In the genomic region with DNA sequence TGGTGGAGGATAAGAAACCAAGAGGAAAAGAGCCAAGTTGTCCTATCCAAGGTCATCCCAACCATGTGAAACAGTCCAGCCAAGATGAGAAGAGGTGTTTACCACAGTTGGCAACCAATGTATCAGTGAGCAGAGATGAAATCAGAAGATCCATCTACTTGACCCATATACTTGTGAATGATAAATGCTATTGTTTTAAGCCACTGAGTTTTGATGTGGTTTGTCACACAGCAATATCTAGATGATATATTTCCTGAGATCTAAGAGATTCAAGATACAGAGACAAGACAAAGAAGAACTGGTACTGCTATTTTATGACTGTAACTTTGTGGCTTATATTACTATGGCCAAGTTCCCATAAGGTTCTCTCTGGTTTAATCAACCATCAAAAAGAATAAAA, we compare ENCODE assay signal across 32 cellular contexts.
"Had no signal": no experiment of that assay in that cellular context is flagged by ENCODE, and none has a peak within 500 bp of the region (broad histone marks: within the 10 kb centered on the region; RNA-seq: fewer than 3 reads in every experiment).

No MANE protein-coding gene starts in this region.

- H3K4me3 Mint-ChIP-seq: activated CD4-positive, alpha-beta memory T cell treated with anti-CD3 and anti-CD28 coated beads for 36 hours; activated CD4-positive, alpha-beta T cell treated with anti-CD3 and anti-CD28 coated beads for 36 hours; activated CD4-positive, alpha-beta T cell treated with anti-CD3 and anti-CD28 coated beads, Interleukin-2, amount 10 ng/mL, durations not matched to agents 24 days and 14 days; activated CD8-positive, alpha-beta memory T cell treated with anti-CD3 and anti-CD28 coated beads, Interleukin-2, amount 10 ng/mL, durations not matched to agents 7 days and 5 days; activated CD8-positive, alpha-beta T cell treated with anti-CD3 and anti-CD28 coated beads, Interleukin-2, amount 10 ng/mL, durations not matched to agents 7 days and 5 days; activated naive CD4-positive, alpha-beta T cell treated with anti-CD3 and anti-CD28 coated beads, Interleukin-2, amount 10 ng/mL, durations not matched to agents 7 days and 5 days; activated naive CD8-positive, alpha-beta T cell treated with anti-CD3 and anti-CD28 coated beads, Interleukin-2, amount 10 ng/mL, durations not matched to agents 7 days and 5 days; activated T-helper 1 cell treated with anti-CD3 and anti-CD28 coated beads, Interleukin-12 subunit alpha, Interleukin-12 subunit beta, Interleukin-2, Interleukin-4 antibody, amounts not matched to agents 30 ng/mL and 10 ng/mL and 1 ng/mL, durations not matched to agents 14 hours and 24 hours and 36 hours; brain; dendritic cell treated with granulocyte-macrophage colony-stimulating factor and Interleukin-4, amounts not matched to agents 40 ng/mL and 50 ng/mL, for 4 days; endodermal cell; T-cell; T-helper 1 cell treated with Interleukin-12 subunit alpha and Interleukin-12 subunit beta and Interleukin-4 antibody, amounts not matched to agents 30 μg/mL and 1 μg/mL, for 36 hours; T-helper 2 cell treated with Interferon-gamma antibody and Interleukin-4, amounts not matched to agents 5 μg/mL and 100 μg/mL, for 36 hours had no signal

- H3K9me3 ChIP-seq: breast epithelium had no signal

- H3K9me3 Mint-ChIP-seq: activated naive CD8-positive, alpha-beta T cell treated with anti-CD3 and anti-CD28 coated beads, Interleukin-2, amount 10 ng/mL, durations not matched to agents 7 days and 5 days had no signal

- ATAC-seq: activated CD4-positive, alpha-beta T cell treated with anti-CD3 and anti-CD28 coated beads for 36 hours; activated CD8-positive, alpha-beta memory T cell treated with anti-CD3 and anti-CD28 coated beads, Interleukin-2, amount 10 ng/mL, durations not matched to agents 7 days and 5 days; activated CD8-positive, alpha-beta T cell treated with anti-CD3 and anti-CD28 coated beads, Interleukin-2, amount 10 ng/mL, durations not matched to agents 7 days and 5 days; esophagus mucosa; T-cell had no signal

- H3K4me3 ChIP-seq: ascending aorta, breast epithelium, cardiac muscle cell, coronary artery, dorsolateral prefrontal cortex had no signal

- H3K27me3 Mint-ChIP-seq: activated CD4-positive, alpha-beta memory T cell treated with anti-CD3 and anti-CD28 coated beads for 36 hours; activated CD4-positive, alpha-beta T cell treated with anti-CD3 and anti-CD28 coated beads for 36 hours; activated CD4-positive, alpha-beta T cell treated with anti-CD3 and anti-CD28 coated beads, Interleukin-2, amount 10 ng/mL, durations not matched to agents 24 days and 14 days; activated CD8-positive, alpha-beta memory T cell treated with anti-CD3 and anti-CD28 coated beads, Interleukin-2, amount 10 ng/mL, durations not matched to agents 7 days and 5 days; activated naive CD4-positive, alpha-beta T cell treated with anti-CD3 and anti-CD28 coated beads, Interleukin-2, amount 10 ng/mL, durations not matched to agents 7 days and 5 days; activated naive CD8-positive, alpha-beta T cell treated with anti-CD3 and anti-CD28 coated beads, Interleukin-2, amount 10 ng/mL, durations not matched to agents 7 days and 5 days; dendritic cell treated with granulocyte-macrophage colony-stimulating factor and Interleukin-4, amounts not matched to agents 40 ng/mL and 50 ng/mL, for 4 days; T-cell had no signal

- H3K36me3 Mint-ChIP-seq: activated CD4-positive, alpha-beta memory T cell treated with anti-CD3 and anti-CD28 coated beads for 36 hours; activated CD8-positive, alpha-beta memory T cell treated with anti-CD3 and anti-CD28 coated beads, Interleukin-2, amount 10 ng/mL, durations not matched to agents 7 days and 5 days; activated naive CD4-positive, alpha-beta T cell treated with anti-CD3 and anti-CD28 coated beads, Interleukin-2, amount 10 ng/mL, durations not matched to agents 7 days and 5 days; activated naive CD4-positive, alpha-beta T cell treated with anti-CD3 and anti-CD28 coated beads, Interleukin-2, amount 50 U/mL, for 72 hours; activated naive CD8-positive, alpha-beta T cell treated with anti-CD3 and anti-CD28 coated beads, Interleukin-2, amount 10 ng/mL, durations not matched to agents 7 days and 5 days; brain; T-cell had no signal

- H3K4me1 Mint-ChIP-seq: activated CD4-positive, alpha-beta T cell treated with anti-CD3 and anti-CD28 coated beads for 36 hours; activated CD4-positive, alpha-beta T cell treated with anti-CD3 and anti-CD28 coated beads, Interleukin-2, amount 10 ng/mL, durations not matched to agents 24 days and 14 days; activated CD8-positive, alpha-beta memory T cell treated with anti-CD3 and anti-CD28 coated beads, Interleukin-2, amount 10 ng/mL, durations not matched to agents 7 days and 5 days; activated naive CD4-positive, alpha-beta T cell treated with anti-CD3 and anti-CD28 coated beads, Interleukin-2, amount 10 ng/mL, durations not matched to agents 7 days and 5 days; activated naive CD8-positive, alpha-beta T cell treated with anti-CD3 and anti-CD28 coated beads, Interleukin-2, amount 10 ng/mL, durations not matched to agents 7 days and 5 days; endodermal cell; T-cell had no signal

- DNase-seq: activated CD4-positive, alpha-beta memory T cell treated with anti-CD3 and anti-CD28 coated beads for 36 hours; activated CD4-positive, alpha-beta T cell treated with anti-CD3 and anti-CD28 coated beads for 36 hours; activated CD4-positive, alpha-beta T cell treated with anti-CD3 and anti-CD28 coated beads, Interleukin-2, amount 10 ng/mL, durations not matched to agents 24 days and 14 days; activated CD4-positive, CD25-positive, alpha-beta regulatory T cell; activated CD4-positive, CD25-positive, alpha-beta regulatory T cell treated with anti-CD3 and anti-CD28 coated beads, Interleukin-2, amount 50 U/mL, for 72 hours; activated CD8-positive, alpha-beta memory T cell treated with anti-CD3 and anti-CD28 coated beads, Interleukin-2, amount 10 ng/mL, durations not matched to agents 7 days and 5 days; activated CD8-positive, alpha-beta memory T cell treated with anti-CD3 and anti-CD28 coated beads, Interleukin-2, amount 50 U/mL, for 4 hours; activated CD8-positive, alpha-beta T cell treated with anti-CD3 and anti-CD28 coated beads, Interleukin-2, amount 10 ng/mL, durations not matched to agents 7 days and 5 days; activated gamma-delta T cell; activated naive CD4-positive, alpha-beta T cell; activated naive CD4-positive, alpha-beta T cell treated with anti-CD3 and anti-CD28 coated beads, Interleukin-2, amount 10 ng/mL, durations not matched to agents 7 days and 5 days; activated naive CD8-positive, alpha-beta T cell treated with anti-CD3 and anti-CD28 coated beads, Interleukin-2, amount 10 ng/mL, durations not matched to agents 7 days and 5 days; activated T-cell treated with anti-CD3 and anti-CD28 coated beads, Interleukin-2, amount 50 U/mL, for 1 hour; activated T-cell treated with anti-CD3 and anti-CD28 coated beads, Interleukin-2, amount 50 U/mL, for 48 hours; central memory CD4-positive, alpha-beta T cell; dorsolateral prefrontal cortex; effector memory CD4-positive, alpha-beta T cell; endodermal cell; foreskin fibroblast; head of caudate nucleus; T-cell had no signal

- H3K27ac Mint-ChIP-seq: activated CD4-positive, alpha-beta memory T cell treated with anti-CD3 and anti-CD28 coated beads for 36 hours; activated CD4-positive, alpha-beta T cell treated with anti-CD3 and anti-CD28 coated beads for 36 hours; activated CD4-positive, alpha-beta T cell treated with anti-CD3 and anti-CD28 coated beads, Interleukin-2, amount 10 ng/mL, durations not matched to agents 24 days and 14 days; activated CD8-positive, alpha-beta memory T cell treated with anti-CD3 and anti-CD28 coated beads, Interleukin-2, amount 10 ng/mL, durations not matched to agents 7 days and 5 days; activated CD8-positive, alpha-beta T cell treated with anti-CD3 and anti-CD28 coated beads, Interleukin-2, amount 10 ng/mL, durations not matched to agents 7 days and 5 days; activated naive CD4-positive, alpha-beta T cell treated with anti-CD3 and anti-CD28 coated beads, Interleukin-2, amount 10 ng/mL, durations not matched to agents 7 days and 5 days; activated naive CD4-positive, alpha-beta T cell treated with anti-CD3 and anti-CD28 coated beads, Interleukin-2, amount 50 U/mL, for 72 hours; activated naive CD8-positive, alpha-beta T cell treated with anti-CD3 and anti-CD28 coated beads, Interleukin-2, amount 10 ng/mL, durations not matched to agents 7 days and 5 days; activated T-helper 1 cell treated with anti-CD3 and anti-CD28 coated beads, Interleukin-12 subunit alpha, Interleukin-12 subunit beta, Interleukin-2, Interleukin-4 antibody, amounts not matched to agents 30 ng/mL and 10 ng/mL and 1 ng/mL, durations not matched to agents 14 hours and 24 hours and 36 hours; brain; dendritic cell treated with granulocyte-macrophage colony-stimulating factor and Interleukin-4, amounts not matched to agents 40 ng/mL and 50 ng/mL, for 4 days; endodermal cell; T-cell; T-helper 1 cell treated with Interleukin-12 subunit alpha and Interleukin-12 subunit beta and Interleukin-4 antibody, amounts not matched to agents 30 μg/mL and 1 μg/mL, for 36 hours; T-helper 2 cell treated with Interferon-gamma antibody and Interleukin-4, amounts not matched to agents 5 μg/mL and 100 μg/mL, for 36 hours had no signal
